ENCODE assay signal across 27 cellular contexts in genomic region chr5:82336566-82337351, GRCh38. TPM values are rescaled to one million over a fixed set of nuclear protein-coding genes. Genes with fewer than 3 reads are reported as not detected.
DNase-seq lines count a peak whose midpoint lies in the region; ATAC-seq and TF ChIP-seq lines count a peak whose summit lies in the region.
"Had no signal": no experiment of that assay in that cellular context is flagged by ENCODE, and none has a peak within 500 bp of the region (broad histone marks: within the 10 kb centered on the region; RNA-seq: fewer than 3 reads in every experiment).

No MANE protein-coding gene starts in this region.

- no peak overlapping the region for H3K4me3 ChIP-seq in aorta (ENCODE audit: low read length in 2 of 2)
- no peak overlapping the region for H3K4me3 ChIP-seq in OCI-LY7 (ENCODE audit: low read depth, low read length, poor library complexity, severe bottlenecking)
- H3K4me3 ChIP-seq: esophagus squamous epithelium, gastroesophageal sphincter, lower lobe of right lung, ovary, SK-N-MC, spleen, tibial nerve had no signal

- CTCF ChIA-PET in OCI-LY7 (lab: Charles Lee; ENCODE audit: unreplicated experiment), result no interaction called here

- no peak for DNase-seq in chondrocyte (ENCODE audit: low spot score)
- DNase-seq in osteocyte (ENCODE audit: extremely low spot score, unreplicated experiment), result no peak
- no peak for DNase-seq in aorta
- no peak for DNase-seq in AG20443 (ENCODE audit: low spot score)
- no peak for DNase-seq in GOT3 (lab: John Stamatoyannopoulos, UW)
- no peak for DNase-seq in OCI-LY7 (ENCODE audit: low spot score)
- DNase-seq: activated T-cell treated with anti-CD3 and anti-CD28 coated beads, Interleukin-2, amount 50 U/mL, for 48 hours; Calu3; DMS79 treated with DMSO at 0.1 percent for 48 hours; esophagus squamous epithelium; hippocampal formation; lower lobe of right lung; natural killer cell; NCI-H1105 treated with DMSO at 0.1 percent for 48 hours; NCI-H187 treated with DMSO at 0.1 percent for 48 hours; NCI-H2171 treated with DMSO at 0.1 percent for 48 hours; NCI-H510A; ovary; spleen; stimulated activated CD4-positive, alpha-beta T cell treated with anti-CD3 and anti-CD28 coated beads, Interleukin-2, amount 100 ng/mL, for 24 hours had no signal

- 76 to 77% methylated on average over 1 of the region's 1 CpG for WGBS in aorta, 2 donors

- H3K36me3 Mint-ChIP-seq in chondrocyte (ENCODE audit: low read depth) (no peaks in the 10 kb centered on the region), osteocyte (ENCODE audit: unreplicated experiment) (no peaks in the 10 kb centered on the region)
- H3K36me3 Mint-ChIP-seq: IgD-negative memory B cell, natural killer cell had no signal

- no peaks in the 10 kb centered on the region for H3K9me3 Mint-ChIP-seq in chondrocyte (ENCODE audit: low read depth)
- H3K9me3 Mint-ChIP-seq in osteocyte (ENCODE audit: unreplicated experiment), result no peaks in the 10 kb centered on the region
- H3K9me3 Mint-ChIP-seq: IgD-negative memory B cell; natural killer cell; stimulated activated naive CD8-positive, alpha-beta T cell treated with anti-CD3 and anti-CD28 coated beads, Interleukin-15, Interleukin-2, amounts not matched to agents 100 ng/mL and 50 ng/mL, for 24 hours; T-helper 1 cell treated with Interleukin-12 subunit alpha and Interleukin-12 subunit beta and Interleukin-4 antibody, amounts not matched to agents 30 μg/mL and 1 μg/mL, for 36 hours had no signal

- intact Hi-C loops in aorta (cut with DNase I) (no loop called here), OCI-LY7 (cut with micrococcal nuclease; ENCODE audit: unreplicated experiment) (no loop called here)

- peaks cover 27% of the 10 kb centered on the region for H3K9me3 ChIP-seq in KOPT-K1 (ENCODE audit: insufficient read depth, low read length, poor library complexity, severe bottlenecking)
- no peaks in the 10 kb centered on the region for H3K9me3 ChIP-seq in aorta (ENCODE audit: control insufficient read depth, low read length)
- no peaks in the 10 kb centered on the region for H3K9me3 ChIP-seq in OCI-LY7 (ENCODE audit: low read length)
- H3K9me3 ChIP-seq: esophagus squamous epithelium, gastroesophageal sphincter, lower lobe of right lung, ovary, spleen, tibial nerve had no signal

- H2AFZ ChIP-seq in OCI-LY7 (ENCODE audit: low read length), result no peak overlapping the region

- H3K79me2 ChIP-seq in OCI-LY7 (ENCODE audit: insufficient read depth, low read depth, low read length), result no peaks in the 10 kb centered on the region

- H3K27ac ChIP-seq in KOPT-K1 (ENCODE audit: low read depth, low read length, poor library complexity, severe bottlenecking) (peak overlapping the region; percentile 98), aorta (ENCODE audit: low read depth in 1 of 2, low read length in 2 of 2) (peak overlapping the region; percentile 88 to 100), OCI-LY7 (ENCODE audit: low read depth, low read length, poor library complexity, severe bottlenecking) (no peak overlapping the region)
- H3K27ac ChIP-seq: esophagus squamous epithelium, lower lobe of right lung, ovary, SK-N-MC, spleen had no signal

- H4K20me1 ChIP-seq in OCI-LY7 (ENCODE audit: insufficient read depth, low read length), result no peaks in the 10 kb centered on the region

- no peak for ATAC-seq in aorta (ENCODE audit: low FRiP score)
- ATAC-seq: gastroesophageal sphincter, lower lobe of right lung, natural killer cell had no signal

- H3K4me2 ChIP-seq in OCI-LY7 (ENCODE audit: low read length), result no peak overlapping the region

- H3K27me3 Mint-ChIP-seq in chondrocyte (ENCODE audit: low read depth) (no peaks in the 10 kb centered on the region), osteocyte (ENCODE audit: unreplicated experiment) (no peaks in the 10 kb centered on the region)
- H3K27me3 Mint-ChIP-seq: IgD-negative memory B cell had no signal

- H3K36me3 ChIP-seq in KOPT-K1 (ENCODE audit: insufficient read depth, low read length) (peaks cover 29% of the 10 kb centered on the region), aorta (ENCODE audit: control insufficient read depth in 1 of 2, insufficient read depth in 2 of 2, low read length in 1 of 2) (no peaks in the 10 kb centered on the region), OCI-LY7 (ENCODE audit: insufficient read depth, low read length) (no peaks in the 10 kb centered on the region)
- H3K36me3 ChIP-seq: esophagus squamous epithelium, gastroesophageal sphincter, lower lobe of right lung, ovary, spleen, tibial nerve had no signal

- peaks cover 5 to 18% of the 10 kb centered on the region in 2 donors for H3K4me1 ChIP-seq in aorta (ENCODE audit: control insufficient read depth in 1 of 2, insufficient read depth in 2 of 2, low read length in 2 of 2)
- no peaks in the 10 kb centered on the region for H3K4me1 ChIP-seq in OCI-LY7 (ENCODE audit: insufficient read depth, low read length, poor library complexity, severe bottlenecking)

- POLR2A ChIA-PET in OCI-LY7 (lab: Charles Lee), result interaction anchor here (0.6 kb wide), 1 partner anchor 39 kb away, joined by 3 read pairs; no protein-coding TSS in a partner anchor

- H3K27ac Mint-ChIP-seq in chondrocyte (ENCODE audit: unreplicated experiment) (peak overlapping the region; percentile 98), osteocyte (ENCODE audit: unreplicated experiment) (peak overlapping the region; percentile 73)
- H3K27ac Mint-ChIP-seq: IgD-negative memory B cell; natural killer cell; stimulated activated naive CD8-positive, alpha-beta T cell treated with anti-CD3 and anti-CD28 coated beads, Interleukin-15, Interleukin-2, amounts not matched to agents 100 ng/mL and 50 ng/mL, for 24 hours; T-helper 1 cell treated with Interleukin-12 subunit alpha and Interleukin-12 subunit beta and Interleukin-4 antibody, amounts not matched to agents 30 μg/mL and 1 μg/mL, for 36 hours had no signal

- no TSS peak for BruUV-seq in OCI-LY7 (replicated peaks; lab: Mats Ljungman, UMichigan)

- TF ChIP-seq CTCF in chondrocyte (IDR thresholded peaks at IDR 0.05) (no peak), osteocyte (IDR thresholded peaks at IDR 0.05) (no peak), OCI-LY7 (conservative IDR thresholded peaks at IDR 0.05; ENCODE audit: low read length) (no peak)

- no peaks in the 10 kb centered on the region for H3K27me3 ChIP-seq in aorta (ENCODE audit: control insufficient read depth in 1 of 2, insufficient read depth in 2 of 2, low read length in 1 of 2)
- H3K27me3 ChIP-seq: esophagus squamous epithelium, gastroesophageal sphincter, ovary, spleen, tibial nerve had no signal

- H3K4me3 Mint-ChIP-seq in chondrocyte (ENCODE audit: unreplicated experiment), result no peak overlapping the region
- H3K4me3 Mint-ChIP-seq in osteocyte (ENCODE audit: unreplicated experiment), result no peak overlapping the region
- H3K4me3 Mint-ChIP-seq: IgD-negative memory B cell; natural killer cell; stimulated activated naive CD8-positive, alpha-beta T cell treated with anti-CD3 and anti-CD28 coated beads, Interleukin-15, Interleukin-2, amounts not matched to agents 100 ng/mL and 50 ng/mL, for 24 hours; T-helper 1 cell treated with Interleukin-12 subunit alpha and Interleukin-12 subunit beta and Interleukin-4 antibody, amounts not matched to agents 30 μg/mL and 1 μg/mL, for 36 hours had no signal

- no peaks in the 10 kb centered on the region for H3K9me2 ChIP-seq in OCI-LY7 (ENCODE audit: insufficient read depth, low read length)

- H3K4me1 Mint-ChIP-seq in chondrocyte (ENCODE audit: low read depth) (peaks cover 73% of the 10 kb centered on the region), osteocyte (ENCODE audit: unreplicated experiment) (peaks cover 61% of the 10 kb centered on the region)
- H3K4me1 Mint-ChIP-seq: IgD-negative memory B cell, natural killer cell had no signal

RNA-seq across cellular contexts. Expression of gene RPS23, which starts 58.6 kb away (rescaled TPM):
- total RNA-seq in chondrocyte, result 1,222 to 1,372 TPM (median 1,262 TPM) in 3 replicates
- total RNA-seq in osteocyte, result 1,698 and 1,751 TPM in 2 replicates
- 1,000 to 10,000 TPM; 1,494 to 1,499 TPM for total RNA-seq in aorta
- polyA plus RNA-seq in aorta, result 1,000 to 10,000 TPM; 4,681 to 7,405 TPM
- total RNA-seq in OCI-LY7 (2014; rRNA removed; shearing (Covaris generic)), result 3,790 and 5,581 TPM in 2 replicates
- total RNA-seq in OCI-LY7 (2022), result 2,928 and 2,952 TPM in 2 replicates
